8 cellular contexts compared by ENCODE assay signal in genomic region chr14:95265106-95266094, GRCh38. TPM values are rescaled to one million over a fixed set of nuclear protein-coding genes. Genes with fewer than 3 reads are reported as not detected.
A peak's percentile ranks its signal among the peaks of the same experiment; 100 is the strongest.
DNase-seq lines count a peak whose midpoint lies in the region; ATAC-seq and TF ChIP-seq lines count a peak whose summit lies in the region.

No MANE protein-coding gene starts in this region.

- no peaks in the 10 kb centered on the region for H3K36me3 Mint-ChIP-seq in activated naive CD4-positive, alpha-beta T cell treated with anti-CD3 and anti-CD28 coated beads, Interleukin-2, amount 50 U/mL, for 24 hours

- ATAC-seq in GM19351 (IDR thresholded peaks at IDR 0.05; ENCODE audit: unreplicated experiment) (peak; percentile 92), HG03378 (IDR thresholded peaks at IDR 0.05; ENCODE audit: unreplicated experiment) (peak; percentile 91)

- peak overlapping the region; percentile 91 for H3K27ac Mint-ChIP-seq in activated naive CD4-positive, alpha-beta T cell treated with anti-CD3 and anti-CD28 coated beads, Interleukin-2, amount 50 U/mL, for 24 hours

- H3K9me3 Mint-ChIP-seq in activated naive CD4-positive, alpha-beta T cell treated with anti-CD3 and anti-CD28 coated beads, Interleukin-2, amount 50 U/mL, for 24 hours, result peaks cover 7% of the 10 kb centered on the region

- no peak overlapping the region for H3K4me3 ChIP-seq in ascending aorta

- peak overlapping the region; percentile 19 for H3K4me3 Mint-ChIP-seq in activated naive CD4-positive, alpha-beta T cell treated with anti-CD3 and anti-CD28 coated beads, Interleukin-2, amount 50 U/mL, for 24 hours

- no peak overlapping the region for H3K27ac ChIP-seq in ascending aorta

- H3K27me3 Mint-ChIP-seq in activated naive CD4-positive, alpha-beta T cell treated with anti-CD3 and anti-CD28 coated beads, Interleukin-2, amount 50 U/mL, for 24 hours, result no peaks in the 10 kb centered on the region

- no peaks in the 10 kb centered on the region for H3K36me3 ChIP-seq in ascending aorta

- DNase-seq in COR-L47 (lab: John Stamatoyannopoulos, UW) (peak; percentile 36), NCI-H748 treated with DMSO at 0.1 percent for 48 hours (lab: John Stamatoyannopoulos, UW) (peak; percentile 4), hepatic stellate cell (ENCODE audit: low spot score) (peak; percentile 32), ascending aorta (ENCODE audit: low spot score in 2 of 2) (no peak)
- peak; percentile 40 to 56 for DNase-seq in stimulated activated CD4-positive, alpha-beta T cell treated with anti-CD3 and anti-CD28 coated beads, Interleukin-15, amount 100 ng/mL, for 48 hours (ENCODE audit: low read depth in 2 of 2)

- H3K4me1 ChIP-seq in ascending aorta, result no peaks in the 10 kb centered on the region

- H3K9me3 ChIP-seq in ascending aorta, result no peaks in the 10 kb centered on the region

- intact Hi-C loops in ascending aorta (cut with DNase I), result no loop called here

- no peak for TF ChIP-seq CTCF in ascending aorta (IDR thresholded peaks at IDR 0.05)

- H3K27me3 ChIP-seq in ascending aorta, result no peaks in the 10 kb centered on the region

- peaks cover 35% of the 10 kb centered on the region for H3K4me1 Mint-ChIP-seq in activated naive CD4-positive, alpha-beta T cell treated with anti-CD3 and anti-CD28 coated beads, Interleukin-2, amount 50 U/mL, for 24 hours

RNA-seq across cellular contexts. Expression of gene CLMN, which starts 54.3 kb away (rescaled TPM):
- total RNA-seq in ascending aorta, result 4.7 TPM

Comparison
In these comparisons a context has a peak if more than half of its experiments do, and no peak if none do; other contexts are left out.
1. DNase-seq: peak in COR-L47 (single experiment), NCI-H748 treated with DMSO at 0.1 percent for 48 hours (single experiment), hepatic stellate cell (single experiment) and stimulated activated CD4-positive, alpha-beta T cell treated with anti-CD3 and anti-CD28 coated beads, Interleukin-15, amount 100 ng/mL, for 48 hours (2 of 2); none in ascending aorta (0 of 2).